Comparison of ENCODE assay signal across 9 cellular contexts in genomic region chr16:30354423-30355143, GRCh38. TPM values are rescaled to one million over a fixed set of nuclear protein-coding genes. Genes with fewer than 3 reads are reported as not detected.
DNase-seq lines count a peak whose midpoint lies in the region; ATAC-seq and TF ChIP-seq lines count a peak whose summit lies in the region.
"Had no signal": no experiment of that assay in that cellular context is flagged by ENCODE, and none has a peak within 500 bp of the region (broad histone marks: within the 10 kb centered on the region; RNA-seq: fewer than 3 reads in every experiment).

No MANE protein-coding gene starts in this region.

- H3K4me1 ChIP-seq in HUES6 (ENCODE audit: control insufficient read depth, insufficient read depth, low read length) (peaks cover 12% of the 10 kb centered on the region), body of pancreas (peaks cover 52% of the 10 kb centered on the region), left lung (peaks cover 22 to 62% of the 10 kb centered on the region in 2 donors), thymus (ENCODE audit: control insufficient read depth, insufficient read depth, low read length) (peaks cover 8% of the 10 kb centered on the region)

- H3K9ac ChIP-seq in HUES6 (ENCODE audit: low read length), result peak overlapping the region; percentile 98

- TF ChIP-seq CTCF in body of pancreas (IDR thresholded peaks at IDR 0.05) (no peak), left lung (IDR thresholded peaks at IDR 0.05) (no peak)

- peak; percentile 55 for DNase-seq in NCI-H748 (lab: John Stamatoyannopoulos, UW; ENCODE audit: unreplicated experiment)
- no peak for DNase-seq in NCI-H748 treated with DMSO at 0.1 percent for 48 hours (lab: John Stamatoyannopoulos, UW)
- peak in 1 of 4 donors; percentile 25 for DNase-seq in body of pancreas
- peak; percentile 37 to 78 for DNase-seq in left lung
- DNase-seq in T-helper 9 cell, result no peak
- DNase-seq in germinal center (ENCODE audit: low spot score), result no peak

- 3 to 7% methylated on average over 20 to 33 of the region's 36 CpGs for WGBS in body of pancreas, 2 donors
- WGBS in thymus, result 3% methylated on average over 36 of the region's 36 CpGs

- H3K36me3 ChIP-seq in HUES6 (ENCODE audit: control insufficient read depth, insufficient read depth, low read length) (peaks cover 60% of the 10 kb centered on the region), body of pancreas (replicated peaks in 1 of 2; ENCODE audit: insufficient read depth in 1 of 2, low read depth in 2 of 2) (peaks cover 0 to 5% of the 10 kb centered on the region in 2 donors), left lung (peaks cover 0 to 72% of the 10 kb centered on the region in 2 donors), thymus (ENCODE audit: control insufficient read depth, insufficient read depth) (peaks cover 62% of the 10 kb centered on the region)

- TF ChIP-seq POLR2A in body of pancreas (IDR thresholded peaks at IDR 0.05), result no peak

- H3K4me3 ChIP-seq in HUES6 (ENCODE audit: low read depth, low read length) (peak overlapping the region; percentile 98), body of pancreas (peak overlapping the region; percentile 65 to 82), left lung (peak overlapping the region; percentile 72 to 92), thymus (ENCODE audit: low read length) (peak overlapping the region; percentile 93)

- peak; percentile 17 for ATAC-seq in body of pancreas
- peak; percentile 31 for ATAC-seq in left lung

- peak overlapping the region; percentile 86 for H3K27ac ChIP-seq in HUES6 (ENCODE audit: low read depth, low read length)
- peak overlapping the region; percentile 84 to 97 (median 88) for H3K27ac ChIP-seq in body of pancreas
- H3K27ac ChIP-seq in left lung, result peak overlapping the region; percentile 98
- H3K27ac ChIP-seq in thymus (ENCODE audit: low read depth), result peak overlapping the region; percentile 90

- H3K27me3 ChIP-seq in HUES6 (ENCODE audit: control insufficient read depth, insufficient read depth, low read length), result no peaks in the 10 kb centered on the region
- no peaks in the 10 kb centered on the region for H3K27me3 ChIP-seq in body of pancreas
- no peaks in the 10 kb centered on the region for H3K27me3 ChIP-seq in left lung
- H3K27me3 ChIP-seq in thymus (ENCODE audit: control insufficient read depth, insufficient read depth), result no peaks in the 10 kb centered on the region

- intact Hi-C loops in body of pancreas (cut with DNase I), result no loop called here
- intact Hi-C loops in left lung (cut with DNase I), result no loop called here

- H3K9me3 ChIP-seq in HUES6 (ENCODE audit: control insufficient read depth, insufficient read depth, low read depth, low read length) (no peaks in the 10 kb centered on the region), body of pancreas (no peaks in the 10 kb centered on the region), left lung (no peaks in the 10 kb centered on the region), thymus (ENCODE audit: control insufficient read depth) (no peaks in the 10 kb centered on the region)

RNA-seq across cellular contexts. Expression of gene CD2BP2, which starts 0.5 kb away (rescaled TPM):
- 10 to 100 TPM; 19.8 to 20.2 TPM for total RNA-seq in body of pancreas
- total RNA-seq in left lung, result 10 to 100 TPM; 53.2 to 57.6 TPM
- polyA plus RNA-seq in thymus, result 48.0 TPM

RNA-seq across cellular contexts. Expression of gene TBC1D10B, which starts 15.7 kb away (rescaled TPM):
- total RNA-seq in body of pancreas (10 to 100 TPM; 17.9 to 22.1 TPM), left lung (10 to 100 TPM; 32.7 to 43.7 TPM)
- polyA plus RNA-seq in thymus, result 25.0 TPM

RNA-seq across cellular contexts. Expression of gene MYL11, which starts 20.0 kb away (rescaled TPM):
- total RNA-seq in body of pancreas (not detected), left lung (1 to 10 TPM in 1 of 2 donors, not detected in 1; 1.6 TPM)
- 12.5 TPM for polyA plus RNA-seq in thymus
- total RNA-seq: Daoy had no signal

RNA-seq across cellular contexts. Expression of gene SEPTIN1, which starts 27.8 kb away (rescaled TPM):
- total RNA-seq in body of pancreas (under 1 TPM; 0.26 to 0.33 TPM), left lung (1 to 10 TPM; 2.9 to 6.3 TPM)
- polyA plus RNA-seq in thymus, result 337 TPM
- total RNA-seq: Daoy had no signal

RNA-seq across cellular contexts. Expression of gene ZNF48, which starts 40.6 kb away (rescaled TPM):
- total RNA-seq in body of pancreas, result 10 to 100 TPM in 1 of 2 donors, 1 to 10 TPM in 1; 9.3 to 12.2 TPM
- total RNA-seq in left lung, result 1 to 10 TPM; 7.0 TPM
- 5.9 TPM for polyA plus RNA-seq in thymus

Comparison
In these comparisons a context has a peak if more than half of its experiments do, and no peak if none do; other contexts are left out.
1. DNase-seq: peak in NCI-H748 (single experiment) and left lung (2 of 2); none in NCI-H748 treated with DMSO at 0.1 percent for 48 hours (single experiment), T-helper 9 cell (single experiment) and germinal center (single experiment).
2. Peak in every context shown above with its lines, with median percentiles within 50 percentile points of each other: H3K27ac ChIP-seq and H3K4me3 ChIP-seq.